17 cellular contexts compared by ENCODE assay signal in the genomic region with DNA sequence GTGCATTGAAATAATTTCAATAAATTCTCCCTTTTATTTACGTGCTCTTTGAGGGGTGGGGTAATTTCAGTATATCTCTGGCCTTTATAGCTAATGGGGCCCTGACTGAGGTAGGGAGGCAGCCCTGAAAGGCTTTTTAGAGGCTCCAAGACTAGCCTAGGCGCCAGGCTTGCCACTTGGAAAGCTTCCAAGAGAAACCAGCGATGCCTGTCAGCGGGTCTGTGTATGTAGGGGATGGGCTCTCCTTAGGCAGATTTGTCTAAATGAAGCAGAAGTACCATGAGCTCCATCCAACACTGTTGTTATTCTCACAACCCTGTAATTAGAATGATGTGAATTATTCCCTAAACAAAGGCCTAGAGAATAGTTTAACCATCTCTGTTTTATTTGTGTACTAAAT.
DNase-seq lines count a peak whose midpoint lies in the region; ATAC-seq, FAIRE-seq and TF ChIP-seq lines count a peak whose summit lies in the region.
"Had no signal": no experiment of that assay in that cellular context is flagged by ENCODE, and none has a peak within 500 bp of the region (broad histone marks: within the 10 kb centered on the region; RNA-seq: fewer than 3 reads in every experiment).

No MANE protein-coding gene starts in this region.

- POLR2A ChIA-PET in HEK293 (lab: Yijun Ruan, JAX), result no interaction called here

- H3K27ac ChIP-seq in BLaER1, result no peak overlapping the region
- no peak overlapping the region for H3K27ac ChIP-seq in HEK293 (ENCODE audit: extremely low read depth, low read depth, low read length)
- no peak overlapping the region for H3K27ac ChIP-seq in pancreas
- H3K27ac ChIP-seq: breast epithelium had no signal

- DNase-seq in NCI-H2171 treated with DMSO at 0.1 percent for 48 hours (lab: John Stamatoyannopoulos, UW), result peak; percentile 64
- no peak for DNase-seq in SIG-M5 (lab: John Stamatoyannopoulos, UW)
- no peak for DNase-seq in NOMO-1 treated with dmso at 0.1 percent for 144 hours (lab: John Stamatoyannopoulos, UW; ENCODE audit: unreplicated experiment)
- DNase-seq in pancreas, result no peak
- DNase-seq: activated CD4-positive, alpha-beta memory T cell treated with anti-CD3 and anti-CD28 coated beads, Interleukin-2, amount 10 ng/mL, durations not matched to agents 7 days and 5 days; kidney; right cardiac atrium; stimulated activated CD4-positive, alpha-beta T cell treated with anti-CD3 and anti-CD28 coated beads, Interleukin-4, amount 100 ng/mL, for 24 hours; stimulated activated naive B cell treated with anti-CD40 and anti-IgM and Interleukin-4, amounts not matched to agents 10 μg/mL and 1 μg/mL and 100 μg/mL, for 72 hours had no signal

- H3K9ac ChIP-seq in BLaER1, result no peak overlapping the region

- H3K4me1 Mint-ChIP-seq in activated T-helper 17 cell treated with anti-CD3 and anti-CD28 coated beads, Interleukin-2, amount 50 U/mL, for 72 hours, result no peaks in the 10 kb centered on the region

- intact Hi-C loops in pancreas (cut with DNase I), result no loop called here

- H3K27me3 ChIP-seq in BLaER1, result no peaks in the 10 kb centered on the region
- no peaks in the 10 kb centered on the region for H3K27me3 ChIP-seq in pancreas
- H3K27me3 ChIP-seq: breast epithelium had no signal

- CTCF ChIA-PET in HEK293 (lab: Yijun Ruan, JAX), result interaction anchor here (0.6 kb wide), 2 partner anchors 23 to 60 kb away, joined by 3 read pairs; no protein-coding TSS in a partner anchor

- peak overlapping the region; percentile 2 for H3K4me3 Mint-ChIP-seq in activated T-helper 17 cell treated with anti-CD3 and anti-CD28 coated beads, Interleukin-2, amount 50 U/mL, for 72 hours
- H3K4me3 Mint-ChIP-seq: activated CD4-positive, alpha-beta memory T cell treated with anti-CD3 and anti-CD28 coated beads, Interleukin-2, amount 10 ng/mL, durations not matched to agents 7 days and 5 days; stimulated activated naive B cell treated with anti-CD40 and anti-IgM and Interleukin-4, amounts not matched to agents 10 μg/mL and 1 μg/mL and 100 μg/mL, for 72 hours; T-helper 2 cell treated with Interferon-gamma antibody and Interleukin-4, amounts not matched to agents 5 μg/mL and 100 μg/mL, for 36 hours had no signal

- H3K4me1 ChIP-seq in BLaER1 (peaks cover 25% of the 10 kb centered on the region), HEK293 (ENCODE audit: control insufficient read depth, insufficient read depth, low read length) (no peaks in the 10 kb centered on the region; the same call in 1 of the 2 replicates), pancreas (no peaks in the 10 kb centered on the region)
- H3K4me1 ChIP-seq: breast epithelium had no signal

- peak overlapping the region; percentile 26 for H3K27ac Mint-ChIP-seq in activated T-helper 17 cell treated with anti-CD3 and anti-CD28 coated beads, Interleukin-2, amount 50 U/mL, for 72 hours
- H3K27ac Mint-ChIP-seq: activated CD4-positive, alpha-beta memory T cell treated with anti-CD3 and anti-CD28 coated beads, Interleukin-2, amount 10 ng/mL, durations not matched to agents 7 days and 5 days; stimulated activated naive B cell treated with anti-CD40 and anti-IgM and Interleukin-4, amounts not matched to agents 10 μg/mL and 1 μg/mL and 100 μg/mL, for 72 hours; T-helper 2 cell treated with Interferon-gamma antibody and Interleukin-4, amounts not matched to agents 5 μg/mL and 100 μg/mL, for 36 hours had no signal

- no peaks in the 10 kb centered on the region for H3K9me3 Mint-ChIP-seq in activated T-helper 17 cell treated with anti-CD3 and anti-CD28 coated beads, Interleukin-2, amount 50 U/mL, for 72 hours

- TF ChIP-seq CTCF in HEK293 (tag by site-specific recombination; IDR thresholded peaks at IDR 0.05), result no peak
- TF ChIP-seq CTCF in pancreas (IDR thresholded peaks at IDR 0.05), result no peak

- WGBS in pancreas, 2 donors, result 70 to 72% methylated on average over 4 of the region's 4 CpGs

- H4K20me1 ChIP-seq in BLaER1, result no peaks in the 10 kb centered on the region

- no peaks in the 10 kb centered on the region for H3K36me3 ChIP-seq in BLaER1
- no peaks in the 10 kb centered on the region for H3K36me3 ChIP-seq in HEK293 (ENCODE audit: control insufficient read depth in 2 of 2, insufficient read depth in 1 of 2, low read length in 2 of 2)
- no peaks in the 10 kb centered on the region for H3K36me3 ChIP-seq in pancreas
- H3K36me3 ChIP-seq: breast epithelium had no signal

- H3K4me3 ChIP-seq in BLaER1 (no peak overlapping the region), HEK293 (ENCODE audit: low read depth, low read length) (no peak overlapping the region), pancreas (no peak overlapping the region)
- H3K4me3 ChIP-seq: breast epithelium had no signal

- no peak for ATAC-seq in activated T-helper 17 cell treated with anti-CD3 and anti-CD28 coated beads, Interleukin-2, amount 50 U/mL, for 72 hours (replicated peaks)
- ATAC-seq in HG03457 (IDR thresholded peaks at IDR 0.05; ENCODE audit: unreplicated experiment), result no peak
- ATAC-seq in pancreas, result no peak
- ATAC-seq: right cardiac atrium had no signal

- 0 out of 2 replicates have a peak overlapping the region, but pooled peaks have one; percentile 9 for H3K4me2 ChIP-seq in BLaER1

- no peaks in the 10 kb centered on the region for H3K9me3 ChIP-seq in BLaER1
- no peaks in the 10 kb centered on the region for H3K9me3 ChIP-seq in HEK293 (ENCODE audit: control insufficient read depth, insufficient read depth, low read depth, low read length)
- H3K9me3 ChIP-seq in pancreas, result no peaks in the 10 kb centered on the region
- H3K9me3 ChIP-seq: breast epithelium had no signal

- no peak for FAIRE-seq in pancreas (lab: Jason Lieb, UNC)
- FAIRE-seq: endometrium, H1, kidney had no signal

- H3K27me3 Mint-ChIP-seq in activated T-helper 17 cell treated with anti-CD3 and anti-CD28 coated beads, Interleukin-2, amount 50 U/mL, for 72 hours, result no peaks in the 10 kb centered on the region
- H3K27me3 Mint-ChIP-seq: stimulated activated naive B cell treated with anti-CD40 and anti-IgM and Interleukin-4, amounts not matched to agents 10 μg/mL and 1 μg/mL and 100 μg/mL, for 72 hours had no signal

- no peaks in the 10 kb centered on the region for H3K36me3 Mint-ChIP-seq in activated T-helper 17 cell treated with anti-CD3 and anti-CD28 coated beads, Interleukin-2, amount 50 U/mL, for 72 hours (ENCODE audit: low read depth)

TF ChIP-seq in HEK293, 187 proteins besides CTCF, POLR2A, EP300 and RAD21:
- TF ChIP-seq ZNF24 (tag by site-specific recombination; IDR thresholded peaks at IDR 0.05) (no peak), MEIS1 (CRISPR knock-in tag; IDR thresholded peaks at IDR 0.05; ENCODE audit: borderline replicate concordance) (no peak), SP7 (tag by site-specific recombination; IDR thresholded peaks at IDR 0.05) (peak; percentile 75), ZBTB8A (tag by site-specific recombination; IDR thresholded peaks at IDR 0.05) (peak; percentile 38; the same call in 1 of the 2 replicates), ZBTB20 (tag by site-specific recombination; IDR thresholded peaks at IDR 0.05) (0 out of 2 replicates have a peak, but pooled peaks have one; percentile 21), ZNF776 (tag by site-specific recombination; IDR thresholded peaks at IDR 0.05; ENCODE audit: borderline replicate concordance) (no peak)
- TF ChIP-seq, protein P1, sequence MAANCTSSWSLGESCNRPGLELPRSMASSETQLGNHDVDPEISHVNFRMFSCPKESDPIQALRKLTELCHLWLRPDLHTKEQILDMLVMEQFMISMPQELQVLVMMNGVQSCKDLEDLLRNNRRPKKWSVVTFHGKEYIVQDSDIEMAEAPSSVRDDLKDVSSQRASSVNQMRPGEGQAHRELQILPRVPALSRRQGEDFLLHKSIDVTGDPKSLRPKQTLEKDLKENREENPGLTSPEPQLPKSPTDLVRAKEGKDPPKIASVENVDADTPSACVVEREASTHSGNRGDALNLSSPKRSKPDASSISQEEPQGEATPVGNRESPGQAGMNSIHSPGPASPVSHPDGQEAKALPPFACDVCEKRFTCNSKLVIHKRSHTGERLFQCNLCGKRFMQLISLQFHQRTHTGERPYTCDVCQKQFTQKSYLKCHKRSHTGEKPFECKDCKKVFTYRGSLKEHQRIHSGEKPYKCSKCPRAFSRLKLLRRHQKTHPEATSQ (tag by site-specific recombination; IDR thresholded peaks at IDR 0.05), result no peak
- TF ChIP-seq, protein P2, sequence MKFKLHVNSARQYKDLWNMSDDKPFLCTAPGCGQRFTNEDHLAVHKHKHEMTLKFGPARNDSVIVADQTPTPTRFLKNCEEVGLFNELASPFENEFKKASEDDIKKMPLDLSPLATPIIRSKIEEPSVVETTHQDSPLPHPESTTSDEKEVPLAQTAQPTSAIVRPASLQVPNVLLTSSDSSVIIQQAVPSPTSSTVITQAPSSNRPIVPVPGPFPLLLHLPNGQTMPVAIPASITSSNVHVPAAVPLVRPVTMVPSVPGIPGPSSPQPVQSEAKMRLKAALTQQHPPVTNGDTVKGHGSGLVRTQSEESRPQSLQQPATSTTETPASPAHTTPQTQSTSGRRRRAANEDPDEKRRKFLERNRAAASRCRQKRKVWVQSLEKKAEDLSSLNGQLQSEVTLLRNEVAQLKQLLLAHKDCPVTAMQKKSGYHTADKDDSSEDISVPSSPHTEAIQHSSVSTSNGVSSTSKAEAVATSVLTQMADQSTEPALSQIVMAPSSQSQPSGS (tag by site-specific recombination; IDR thresholded peaks at IDR 0.05; ENCODE audit: low read depth), result no peak
- TF ChIP-seq, protein P3, sequence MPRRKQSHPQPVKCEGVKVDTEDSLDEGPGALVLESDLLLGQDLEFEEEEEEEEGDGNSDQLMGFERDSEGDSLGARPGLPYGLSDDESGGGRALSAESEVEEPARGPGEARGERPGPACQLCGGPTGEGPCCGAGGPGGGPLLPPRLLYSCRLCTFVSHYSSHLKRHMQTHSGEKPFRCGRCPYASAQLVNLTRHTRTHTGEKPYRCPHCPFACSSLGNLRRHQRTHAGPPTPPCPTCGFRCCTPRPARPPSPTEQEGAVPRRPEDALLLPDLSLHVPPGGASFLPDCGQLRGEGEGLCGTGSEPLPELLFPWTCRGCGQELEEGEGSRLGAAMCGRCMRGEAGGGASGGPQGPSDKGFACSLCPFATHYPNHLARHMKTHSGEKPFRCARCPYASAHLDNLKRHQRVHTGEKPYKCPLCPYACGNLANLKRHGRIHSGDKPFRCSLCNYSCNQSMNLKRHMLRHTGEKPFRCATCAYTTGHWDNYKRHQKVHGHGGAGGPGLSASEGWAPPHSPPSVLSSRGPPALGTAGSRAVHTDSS (tag by site-specific recombination; IDR thresholded peaks at IDR 0.05), result no peak
